In the genomic region with DNA sequence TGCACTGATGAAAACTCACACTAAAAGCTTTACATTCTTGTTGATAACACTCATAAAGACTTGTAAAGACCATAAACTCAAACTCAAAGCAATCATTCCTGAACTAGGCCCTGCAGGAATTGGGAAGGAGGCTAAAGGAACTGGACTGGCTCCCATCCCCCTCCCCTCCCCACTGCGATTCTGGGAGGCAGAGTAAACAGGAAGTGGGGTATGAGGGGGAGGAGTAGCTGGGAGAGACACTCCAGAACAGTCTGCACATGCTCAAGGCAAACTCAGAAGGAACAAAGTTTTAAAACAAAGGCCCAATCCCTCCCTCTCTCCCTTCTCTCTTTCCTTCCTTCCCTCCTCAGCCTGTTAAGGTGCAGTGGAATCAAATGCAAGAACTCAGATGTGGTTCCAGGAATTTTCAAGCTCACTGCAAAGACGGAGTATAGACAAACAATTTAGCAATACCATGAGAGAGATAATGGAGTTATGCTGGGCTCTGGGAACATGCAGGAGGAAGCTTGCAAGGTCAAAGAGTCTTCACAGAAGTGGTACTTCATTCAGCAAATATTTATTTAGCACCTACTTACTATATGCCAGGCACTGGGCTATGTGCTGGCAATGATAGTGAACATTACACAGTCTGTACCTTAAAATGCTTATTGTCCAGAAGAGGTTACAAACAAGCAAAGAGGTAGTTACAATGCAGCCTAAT, we compare ENCODE assay signal across 8 cellular contexts. TPM values are rescaled to one million over a fixed set of nuclear protein-coding genes. Genes with fewer than 3 reads are reported as not detected.
DNase-seq lines count a peak whose midpoint lies in the region; ATAC-seq and TF ChIP-seq lines count a peak whose summit lies in the region.

No MANE protein-coding gene starts in this region.

- H3K9me3 ChIP-seq in AG04450 (ENCODE audit: control insufficient read depth, insufficient read depth, low read length) (no peaks in the 10 kb centered on the region), lower lobe of right lung (no peaks in the 10 kb centered on the region)

- CTCF ChIA-PET in AG04450 (lab: Charles Lee) = interaction anchor here (1.1 to 1.7 kb wide), 2 partner anchors 10 to 18 kb away, joined by 3 to 5 read pairs; no protein-coding TSS in a partner anchor

- ATAC-seq in lower lobe of right lung = peak; percentile 85 to 88
- ATAC-seq in HG02885 (IDR thresholded peaks at IDR 0.05; ENCODE audit: poor library complexity, unreplicated experiment) = no peak

- intact Hi-C loops in lower lobe of right lung (cut with DNase I) = no loop called here

- no peak overlapping the region for H3K4me3 ChIP-seq in AG04450 (ENCODE audit: low read depth, low read length)
- H3K4me3 ChIP-seq in lower lobe of right lung = no peak overlapping the region

- POLR2A ChIA-PET in AG04450 (lab: Yijun Ruan, JAX) = no interaction called here

- no peaks in the 10 kb centered on the region for H3K27me3 ChIP-seq in AG04450 (ENCODE audit: control insufficient read depth, insufficient read depth, low read length)
- no peaks in the 10 kb centered on the region for H3K27me3 ChIP-seq in lower lobe of right lung (ENCODE audit: low read depth)

- H3K36me3 ChIP-seq in lower lobe of right lung = no peaks in the 10 kb centered on the region

- H3K4me1 ChIP-seq in lower lobe of right lung = peaks cover 22% of the 10 kb centered on the region

- TF ChIP-seq CTCF in AG04450 (IDR thresholded peaks at IDR 0.05; ENCODE audit: low read depth, low read length) (no peak), lower lobe of right lung (IDR thresholded peaks at IDR 0.05) (no peak)

- H3K27ac ChIP-seq in AG04450 (ENCODE audit: low read depth, low read length) = peak overlapping the region; percentile 39
- H3K27ac ChIP-seq in lower lobe of right lung = peak overlapping the region; percentile 68

- DNase-seq in AG04450 (ENCODE audit: low read depth, low spot score) (no peak), H4 (ENCODE audit: low spot score) (peak; percentile 66), astrocyte of the hippocampus (ENCODE audit: low read depth, low spot score) (peak; percentile 35), lower lobe of right lung (peak; percentile 54), NK-92 (lab: John Stamatoyannopoulos, UW; ENCODE audit: unreplicated experiment) (no peak), inferior parietal cortex (ENCODE audit: extremely low spot score) (no peak), NCI-H524 (lab: John Stamatoyannopoulos, UW) (no peak)

RNA-seq across cellular contexts. Expression of gene MID1IP1, which starts 15.9 kb away (rescaled TPM):
- polyA plus RNA-seq in AG04450 (2011; rRNA removed) = 30.0 and 31.3 TPM in 2 replicates
- 13.4 and 14.4 TPM in 2 replicates for polyA minus RNA-seq in AG04450 (2011; rRNA and poly(A)+ RNA removed)
- 37.5 and 48.9 TPM in 2 replicates for total RNA-seq in H4 (2014; rRNA removed; shearing (Covaris generic))
- 95.5 TPM for total RNA-seq in lower lobe of right lung

Comparison
In these comparisons a context has a peak if more than half of its experiments do, and no peak if none do; other contexts are left out.
1. DNase-seq: peak in H4 (single experiment), astrocyte of the hippocampus (single experiment) and lower lobe of right lung (single experiment); none in AG04450 (single experiment), NK-92 (single experiment), inferior parietal cortex (single experiment) and NCI-H524 (0 of 2).